8 cellular contexts compared by ENCODE assay signal in genomic region chr2:69724540-69725159, GRCh38. TPM values are rescaled to one million over a fixed set of nuclear protein-coding genes. Genes with fewer than 3 reads are reported as not detected.
A peak's percentile ranks its signal among the peaks of the same experiment; 100 is the strongest.
DNase-seq lines count a peak whose midpoint lies in the region; ATAC-seq and TF ChIP-seq lines count a peak whose summit lies in the region.

No MANE protein-coding gene starts in this region.

- ATAC-seq in HG03108 (IDR thresholded peaks at IDR 0.05; ENCODE audit: unreplicated experiment) (peak; percentile 70), left colon (peak; percentile 93), GM18511 (IDR thresholded peaks at IDR 0.05; ENCODE audit: unreplicated experiment) (no peak)

- H3K4me3 ChIP-seq in choroid plexus epithelial cell (ENCODE audit: low read depth, low read length), result peak overlapping the region; percentile 39

- DNase-seq in GDM1 (lab: John Stamatoyannopoulos, UW) (peak; percentile 55), NCI-H446 treated with DMSO at 0.1 percent for 48 hours (lab: John Stamatoyannopoulos, UW) (peak; percentile 43), choroid plexus epithelial cell (ENCODE audit: low read depth) (peak; percentile 86), left colon (peak; percentile 74 to 94)
- peak; percentile 74 for DNase-seq in activated CD4-positive, alpha-beta T cell treated with anti-CD3 and anti-CD28 coated beads for 1 hour
- peak; percentile 92 to 94 for DNase-seq in stimulated activated CD4-positive, alpha-beta T cell treated with anti-CD3 and anti-CD28 coated beads, Interleukin-2, amount 100 ng/mL, for 24 hours

- intact Hi-C loops in left colon (cut with DNase I, micrococcal nuclease), result loop anchor here (5.0 kb wide), 2 partner anchors 83 to 93 kb away; no protein-coding TSS in a partner anchor

- TF ChIP-seq CTCF in choroid plexus epithelial cell (conservative IDR thresholded peaks at IDR 0.05; ENCODE audit: low read depth, low read length), result peak; percentile 85

RNA-seq across cellular contexts. Expression of gene ANXA4, which starts 17.3 kb away (rescaled TPM):
- total RNA-seq in left colon, result 100 to 1,000 TPM; 271 to 289 TPM

Comparison
In these comparisons a context has a peak if more than half of its experiments do, and no peak if none do; other contexts are left out.
1. DNase-seq: peak in every context shown above with its lines; median percentile 93 in stimulated activated CD4-positive, alpha-beta T cell treated with anti-CD3 and anti-CD28 coated beads, Interleukin-2, amount 100 ng/mL, for 24 hours; 86 in choroid plexus epithelial cell; 84 in left colon; 74 in activated CD4-positive, alpha-beta T cell treated with anti-CD3 and anti-CD28 coated beads for 1 hour; 55 in GDM1; 43 in NCI-H446 treated with DMSO at 0.1 percent for 48 hours.